8 cellular contexts compared by ENCODE assay signal in the genomic region with DNA sequence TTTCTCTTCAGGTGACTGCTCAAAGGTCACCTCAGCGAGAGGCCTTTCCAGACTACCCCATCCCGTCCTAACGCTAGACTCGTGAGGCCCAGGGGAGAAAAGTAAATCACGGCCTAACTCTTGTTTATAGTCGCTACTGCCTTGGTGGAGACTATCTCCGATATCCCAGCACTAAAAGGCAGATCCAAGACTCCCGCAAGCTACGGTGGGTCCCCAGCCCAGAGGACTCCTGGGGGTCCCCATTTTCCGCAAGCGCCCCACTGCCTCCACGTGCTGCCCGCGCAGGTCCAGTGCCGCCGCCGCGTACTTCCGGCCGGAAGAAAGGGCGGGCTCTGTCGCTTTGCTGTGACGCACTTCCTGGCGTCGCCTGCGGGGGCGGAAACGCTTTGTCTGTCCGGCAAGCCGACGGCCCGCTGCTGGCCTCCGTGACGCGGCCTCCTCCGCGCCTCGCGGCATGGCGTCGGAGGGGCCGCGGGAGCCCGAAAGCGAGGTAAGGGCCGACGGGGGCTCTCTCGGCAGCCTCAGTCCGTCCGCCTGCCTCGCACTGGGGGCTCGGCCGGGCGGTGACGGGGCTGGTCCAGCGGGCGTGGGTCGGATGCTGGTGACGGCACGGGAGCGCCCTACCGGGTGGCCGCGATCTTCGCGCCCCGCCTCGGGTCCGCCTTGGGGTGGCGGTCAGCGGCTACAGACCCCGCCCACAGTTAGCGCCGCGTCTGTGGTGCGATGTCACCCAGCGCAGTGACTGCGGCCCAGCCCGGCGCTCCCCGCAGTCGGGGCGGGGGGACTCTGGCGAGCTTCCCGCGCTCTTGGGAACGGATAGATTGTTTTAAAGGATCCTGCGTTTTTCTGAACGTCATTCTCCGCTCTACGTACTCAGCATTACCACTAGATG. TPM values are rescaled to one million over a fixed set of nuclear protein-coding genes. Genes with fewer than 3 reads are reported as not detected.
A peak's percentile ranks its signal among the peaks of the same experiment; 100 is the strongest.
DNase-seq lines count a peak whose midpoint lies in the region; ATAC-seq, FAIRE-seq and TF ChIP-seq lines count a peak whose summit lies in the region.

SECISBP2 (plus strand) TSS at position 378 of the 892 bp plus-strand sequence; CDS start at position 455, 77 bp downstream.

- DNase-seq in H54 (ENCODE audit: insufficient read length, low spot score) (peak; percentile 93), LoVo (ENCODE audit: low spot score) (peak; percentile 94), RWPE2 (ENCODE audit: low spot score) (peak; percentile 93), fibroblast of mammary gland (ENCODE audit: low read depth) (peak; percentile 97), natural killer cell (peak; percentile 96)
- DNase-seq in activated T-helper 2 cell treated with anti-CD3 and anti-CD28 coated beads, Interferon-gamma antibody, Interleukin-2, Interleukin-4, amounts not matched to agents 10 μg/mL and 5 μg/mL and 100 μg/mL, durations not matched to agents 14 hours and 24 hours and 36 hours (ENCODE audit: low spot score) = peak; percentile 94
- peak; percentile 93 for DNase-seq in stimulated activated naive CD4-positive, alpha-beta T cell treated with Interleukin-2 at 50 U/mL for 16 hours (lab: John Stamatoyannopoulos, UW)

- ATAC-seq in RWPE2 (ENCODE audit: low read depth) (peak; percentile 91), natural killer cell (peak; percentile 87 to 98 (median 92))

- intact Hi-C loops in activated T-helper 2 cell treated with anti-CD3 and anti-CD28 coated beads, Interferon-gamma antibody, Interleukin-2, Interleukin-4, amounts not matched to agents 10 μg/mL and 5 μg/mL and 100 μg/mL, durations not matched to agents 14 hours and 24 hours and 36 hours (cut with micrococcal nuclease) = loop anchor here (1.0 to 2.0 kb wide), 6 partner anchors 8 to 230 kb away; partner anchors contain the start of gene SEMA4D
- intact Hi-C loops in natural killer cell (cut with micrococcal nuclease) = loop anchor here (1.0 to 2.0 kb wide), 3 partner anchors 8 to 230 kb away; no protein-coding TSS in a partner anchor

- no peaks in the 10 kb centered on the region for H3K27me3 ChIP-seq in RWPE2 (ENCODE audit: insufficient read depth, poor library complexity, severe bottlenecking)

- H3K36me3 Mint-ChIP-seq in activated T-helper 2 cell treated with anti-CD3 and anti-CD28 coated beads, Interferon-gamma antibody, Interleukin-2, Interleukin-4, amounts not matched to agents 10 μg/mL and 5 μg/mL and 100 μg/mL, durations not matched to agents 14 hours and 24 hours and 36 hours (ENCODE audit: low read depth) = peaks cover 91% of the 10 kb centered on the region
- H3K36me3 Mint-ChIP-seq in natural killer cell = no peaks in the 10 kb centered on the region

- peak within 1 kb of the TSS; percentile 68 for H3K9ac ChIP-seq in ES-I3 (ENCODE audit: low read depth, low read length)

- H3K4me3 ChIP-seq in RWPE2 (ENCODE audit: severe bottlenecking) (peak within 1 kb of the TSS; percentile 86), fibroblast of mammary gland (ENCODE audit: control insufficient read depth, low read depth, low read length) (peak within 1 kb of the TSS; percentile 69)

- H3K27ac ChIP-seq in RWPE2 (ENCODE audit: poor library complexity, severe bottlenecking) = peak within 1 kb of the TSS; percentile 88

- no peak for TF ChIP-seq CTCF in RWPE2 (IDR thresholded peaks at IDR 0.05; ENCODE audit: poor library complexity, severe bottlenecking)
- peak; percentile 58 for TF ChIP-seq CTCF in fibroblast of mammary gland (conservative IDR thresholded peaks at IDR 0.05; ENCODE audit: control insufficient read depth, insufficient read depth, low read depth, low read length)
- TF ChIP-seq CTCF in natural killer cell (IDR thresholded peaks at IDR 0.05) = peak; percentile 66

- H3K4me3 Mint-ChIP-seq in activated T-helper 2 cell treated with anti-CD3 and anti-CD28 coated beads, Interferon-gamma antibody, Interleukin-2, Interleukin-4, amounts not matched to agents 10 μg/mL and 5 μg/mL and 100 μg/mL, durations not matched to agents 14 hours and 24 hours and 36 hours (ENCODE audit: low read depth) = peak within 1 kb of the TSS; percentile 88
- H3K4me3 Mint-ChIP-seq in natural killer cell = peak within 1 kb of the TSS; percentile 96

- peak; percentile 99 for FAIRE-seq in H54 (lab: Jason Lieb, UNC)

- peak within 1 kb of the TSS; percentile 98 for H3K27ac Mint-ChIP-seq in activated T-helper 2 cell treated with anti-CD3 and anti-CD28 coated beads, Interferon-gamma antibody, Interleukin-2, Interleukin-4, amounts not matched to agents 10 μg/mL and 5 μg/mL and 100 μg/mL, durations not matched to agents 14 hours and 24 hours and 36 hours
- H3K27ac Mint-ChIP-seq in natural killer cell = peak within 1 kb of the TSS; percentile 94 to 98

- H3K36me3 ChIP-seq in ES-I3 (ENCODE audit: insufficient read depth, low read length) (0 out of 2 replicates have a peak, but pooled peaks cover 7% of the 10 kb centered on the region), RWPE2 (ENCODE audit: low read depth) (peaks cover 59% of the 10 kb centered on the region)

- H3K9me3 Mint-ChIP-seq in activated T-helper 2 cell treated with anti-CD3 and anti-CD28 coated beads, Interferon-gamma antibody, Interleukin-2, Interleukin-4, amounts not matched to agents 10 μg/mL and 5 μg/mL and 100 μg/mL, durations not matched to agents 14 hours and 24 hours and 36 hours = no peaks in the 10 kb centered on the region
- no peaks in the 10 kb centered on the region for H3K9me3 Mint-ChIP-seq in natural killer cell

- H3K4me1 Mint-ChIP-seq in activated T-helper 2 cell treated with anti-CD3 and anti-CD28 coated beads, Interferon-gamma antibody, Interleukin-2, Interleukin-4, amounts not matched to agents 10 μg/mL and 5 μg/mL and 100 μg/mL, durations not matched to agents 14 hours and 24 hours and 36 hours (ENCODE audit: low read depth) = peaks cover 78% of the 10 kb centered on the region
- H3K4me1 Mint-ChIP-seq in natural killer cell = peaks cover 34 to 38% of the 10 kb centered on the region in 2 donors

- peaks cover 4% of the 10 kb centered on the region; the same call in 1 of the 2 replicates for H3K4me1 ChIP-seq in ES-I3 (ENCODE audit: insufficient read depth, low read length)
- H3K4me1 ChIP-seq in RWPE2 (ENCODE audit: insufficient read depth, poor library complexity, severe bottlenecking) = peaks cover 27% of the 10 kb centered on the region

- TF ChIP-seq POLR2A in H54 (IDR thresholded peaks at IDR 0.05; ENCODE audit: low read depth, low read length) = peak; percentile 79; the same call in 1 of the 2 replicates

- H3K9me3 ChIP-seq in ES-I3 (ENCODE audit: control insufficient read depth, insufficient read depth, low read length) (no peaks in the 10 kb centered on the region), RWPE2 (ENCODE audit: severe bottlenecking) (no peaks in the 10 kb centered on the region)

- no peaks in the 10 kb centered on the region for H3K27me3 Mint-ChIP-seq in activated T-helper 2 cell treated with anti-CD3 and anti-CD28 coated beads, Interferon-gamma antibody, Interleukin-2, Interleukin-4, amounts not matched to agents 10 μg/mL and 5 μg/mL and 100 μg/mL, durations not matched to agents 14 hours and 24 hours and 36 hours (ENCODE audit: low read depth)
- H3K27me3 Mint-ChIP-seq in natural killer cell (ENCODE audit: low read depth in 2 of 2) = no peaks in the 10 kb centered on the region

RNA-seq across cellular contexts. Expression of gene SECISBP2, which starts in this region (rescaled TPM):
- total RNA-seq in activated T-helper 2 cell treated with anti-CD3 and anti-CD28 coated beads, Interferon-gamma antibody, Interleukin-2, Interleukin-4, amounts not matched to agents 10 μg/mL and 5 μg/mL and 100 μg/mL, durations not matched to agents 14 hours and 24 hours and 36 hours = 51.3 and 53.5 TPM in 2 replicates
- 10 to 100 TPM; 79.5 to 95.8 (median 88.7) TPM for total RNA-seq in natural killer cell

Comparison
In these comparisons a context has a peak if more than half of its experiments do, and no peak if none do; other contexts are left out.
1. Peak in every context shown above with its lines: DNase-seq, ATAC-seq, H3K4me3 ChIP-seq and H3K27ac ChIP-seq.